1 cellular context compared by ENCODE assay signal in the genomic region with DNA sequence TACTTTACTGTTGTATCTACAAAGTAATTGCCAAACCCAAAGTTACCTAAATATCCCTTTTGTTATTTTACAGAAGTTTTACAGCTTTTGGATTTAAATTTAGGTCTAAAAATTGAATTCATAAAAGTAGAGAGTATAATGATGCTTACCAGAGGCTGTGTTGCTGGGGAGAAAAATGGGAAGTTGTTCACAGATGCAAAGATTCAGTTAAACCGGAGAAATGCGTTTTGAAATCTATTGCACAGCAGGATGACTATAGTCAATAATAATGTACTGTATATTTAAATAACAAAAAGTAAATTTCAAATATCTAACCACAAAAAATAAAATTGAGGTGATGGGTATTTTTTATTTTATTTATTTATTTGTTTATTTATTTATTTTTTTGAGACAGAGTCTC.
TF ChIP-seq lines count a peak whose summit lies in the region.

No MANE protein-coding gene starts in this region.

TF ChIP-seq in H1, 55 proteins besides CTCF, POLR2A, EP300 and RAD21 (continued from another document):
- TF ChIP-seq, protein P1, sequence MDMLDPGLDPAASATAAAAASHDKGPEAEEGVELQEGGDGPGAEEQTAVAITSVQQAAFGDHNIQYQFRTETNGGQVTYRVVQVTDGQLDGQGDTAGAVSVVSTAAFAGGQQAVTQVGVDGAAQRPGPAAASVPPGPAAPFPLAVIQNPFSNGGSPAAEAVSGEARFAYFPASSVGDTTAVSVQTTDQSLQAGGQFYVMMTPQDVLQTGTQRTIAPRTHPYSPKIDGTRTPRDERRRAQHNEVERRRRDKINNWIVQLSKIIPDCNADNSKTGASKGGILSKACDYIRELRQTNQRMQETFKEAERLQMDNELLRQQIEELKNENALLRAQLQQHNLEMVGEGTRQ (IDR thresholded peaks at IDR 0.05; ENCODE audit: low read length) = no peak
- TF ChIP-seq TEAD4 (IDR thresholded peaks at IDR 0.05; ENCODE audit: low read depth, low read length) (no peak), CBX8 (IDR thresholded peaks at IDR 0.05; ENCODE audit: borderline replicate concordance, low read depth, low read length) (no peak), KDM1A (IDR thresholded peaks at IDR 0.05; ENCODE audit: borderline replicate concordance, low read length) (no peak), RBBP5 (IDR thresholded peaks at IDR 0.05; ENCODE audit: borderline replicate concordance, low read depth, low read length) (no peak), CTBP2 (IDR thresholded peaks at IDR 0.05; ENCODE audit: borderline replicate concordance, insufficient read depth, insufficient read length, low read length) (no peak), SP2 (IDR thresholded peaks at IDR 0.05; ENCODE audit: low read length) (no peak), ZNF274 (IDR thresholded peaks at IDR 0.05; ENCODE audit: borderline replicate concordance, extremely low read depth, low read length) (no peak)
